Comparison of ENCODE assay signal across 24 cellular contexts in the genomic region with DNA sequence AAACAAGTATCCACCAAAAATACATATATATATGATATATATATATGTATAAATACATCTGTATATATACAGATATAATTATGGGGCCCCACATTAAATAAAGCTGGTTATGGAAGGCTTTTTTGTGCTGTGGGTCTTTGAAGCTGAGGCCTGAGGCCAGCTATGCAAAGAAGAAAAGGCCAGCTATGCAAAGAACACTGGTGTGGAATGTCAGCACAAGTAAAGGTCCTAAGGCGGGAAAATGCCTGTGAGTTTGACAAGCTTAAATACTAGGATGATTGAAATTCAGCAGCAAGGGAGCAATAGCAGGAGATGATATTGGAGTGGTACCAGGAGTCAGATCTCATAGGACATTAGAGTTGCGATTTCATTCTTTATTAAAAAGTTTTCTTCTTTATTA. TPM values are rescaled to one million over a fixed set of nuclear protein-coding genes. Genes with fewer than 3 reads are reported as not detected.
DNase-seq lines count a peak whose midpoint lies in the region; ATAC-seq and TF ChIP-seq lines count a peak whose summit lies in the region.
"Had no signal": no experiment of that assay in that cellular context is flagged by ENCODE, and none has a peak within 500 bp of the region (broad histone marks: within the 10 kb centered on the region; RNA-seq: fewer than 3 reads in every experiment).

No MANE protein-coding gene starts in this region.

- H3K4me3 Mint-ChIP-seq in endodermal cell, result no peak overlapping the region
- H3K4me3 Mint-ChIP-seq: CD8-positive, alpha-beta T cell had no signal

- H3K9me2 ChIP-seq in neural cell (ENCODE audit: insufficient read depth, low read length), result no peaks in the 10 kb centered on the region

- H3K9ac ChIP-seq in endodermal cell (ENCODE audit: extremely low read depth, low read length, poor library complexity, severe bottlenecking) (no peak overlapping the region), neural cell (ENCODE audit: low read length) (no peak overlapping the region)
- H3K9ac ChIP-seq: GM23248 had no signal

- TF ChIP-seq CTCF in endodermal cell (conservative IDR thresholded peaks at IDR 0.05) (no peak), neural cell (IDR thresholded peaks at IDR 0.05; ENCODE audit: poor library complexity, severe bottlenecking) (no peak)

- H3K4me2 ChIP-seq in neural cell (ENCODE audit: low read length), result no peak overlapping the region

- no peak for TF ChIP-seq EP300 in neural cell (conservative IDR thresholded peaks at IDR 0.05; ENCODE audit: poor library complexity, severe bottlenecking)

- no peaks in the 10 kb centered on the region for H3K79me2 ChIP-seq in neural cell (replicated peaks; ENCODE audit: insufficient read depth, low read length)

- no peaks in the 10 kb centered on the region for H3K36me3 Mint-ChIP-seq in endodermal cell (ENCODE audit: low read depth)
- H3K36me3 Mint-ChIP-seq: CD8-positive, alpha-beta T cell had no signal

- H3K4me1 ChIP-seq in endodermal cell (ENCODE audit: control insufficient read depth, insufficient read depth, low read length), result peaks cover 6% of the 10 kb centered on the region
- H3K4me1 ChIP-seq: HAP-1 had no signal

- ATAC-seq in GM18867 (IDR thresholded peaks at IDR 0.05; ENCODE audit: unreplicated experiment) (no peak), HG03175 (IDR thresholded peaks at IDR 0.05; ENCODE audit: unreplicated experiment) (no peak)
- ATAC-seq: CD8-positive, alpha-beta T cell; PC-3; Right ventricle myocardium inferior; SK-N-SH treated with all-trans-retinoic acid at 6 μM for 48 hours had no signal

- no peak overlapping the region for H3K27ac Mint-ChIP-seq in endodermal cell
- H3K27ac Mint-ChIP-seq: CD8-positive, alpha-beta T cell had no signal

- H3K27ac ChIP-seq in endodermal cell (ENCODE audit: low read depth, low read length) (peak overlapping the region; percentile 61), neural cell (ENCODE audit: low read length) (peak overlapping the region; percentile 13)
- H3K27ac ChIP-seq: C4-2B, GM23248 had no signal

- no peaks in the 10 kb centered on the region for H3K27me3 ChIP-seq in endodermal cell (ENCODE audit: control insufficient read depth, insufficient read depth, low read length, poor library complexity, severe bottlenecking)
- no peaks in the 10 kb centered on the region for H3K27me3 ChIP-seq in neural cell (ENCODE audit: insufficient read depth, low read depth, low read length)
- H3K27me3 ChIP-seq: SJCRH30 had no signal

- H2AFZ ChIP-seq in neural cell (ENCODE audit: low read depth, low read length), result no peak overlapping the region
- H2AFZ ChIP-seq: GM23248 had no signal

- H3K27me3 Mint-ChIP-seq in endodermal cell (ENCODE audit: insufficient read depth), result no peaks in the 10 kb centered on the region

- no peaks in the 10 kb centered on the region for H4K20me1 ChIP-seq in neural cell (ENCODE audit: insufficient read depth)

- H3K4me3 ChIP-seq in endodermal cell (ENCODE audit: low read length) (no peak overlapping the region), neural cell (ENCODE audit: low read length) (no peak overlapping the region)
- H3K4me3 ChIP-seq: GM23248, HAP-1 had no signal

- peaks cover 8% of the 10 kb centered on the region for H3K4me1 Mint-ChIP-seq in endodermal cell

- H3K9me3 Mint-ChIP-seq in endodermal cell, result no peaks in the 10 kb centered on the region

- DNase-seq in ELF-1 (ENCODE audit: low read depth, low spot score), result peak; percentile 74
- peak; percentile 66 for DNase-seq in NCI-H1048 (lab: John Stamatoyannopoulos, UW)
- no peak for DNase-seq in endodermal cell
- no peak for DNase-seq in stimulated activated CD4-positive, alpha-beta T cell treated with anti-CD3 and anti-CD28 coated beads, Interleukin-12 subunit alpha, Interleukin-12 subunit beta, amount 100 ng/mL, for 4 hours
- DNase-seq: CD8-positive, alpha-beta T cell; DMS79 treated with DMSO at 0.1 percent for 48 hours; GM23248; KBM-7; MV-4-11; NCI-H146; NCI-H2107; NCI-H446 treated with DMSO at 0.1 percent for 48 hours; PC-3 had no signal

- no peaks in the 10 kb centered on the region for H3K9me3 ChIP-seq in endodermal cell (ENCODE audit: control insufficient read depth, low read length)
- H3K9me3 ChIP-seq in neural cell (ENCODE audit: low read length), result no peaks in the 10 kb centered on the region
- H3K9me3 ChIP-seq: Caco-2, HAP-1, SJCRH30 had no signal

- H3F3A ChIP-seq in neural cell (ENCODE audit: insufficient read depth, low read length, poor library complexity, severe bottlenecking), result peaks cover 3% of the 10 kb centered on the region

- no peak for TF ChIP-seq RAD21 in neural cell (conservative IDR thresholded peaks at IDR 0.05)

- 77 to 92% methylated on average over 2 of the region's 2 CpGs for WGBS in endodermal cell (ENCODE audit: insufficient coverage in 1 of 2, insufficient read length in 1 of 2), 2 experiments

- H3K36me3 ChIP-seq in endodermal cell (ENCODE audit: control insufficient read depth, insufficient read depth, low read length) (no peaks in the 10 kb centered on the region), neural cell (ENCODE audit: insufficient read depth, low read length) (no peaks in the 10 kb centered on the region)
- H3K36me3 ChIP-seq: HAP-1, SJCRH30 had no signal

TF ChIP-seq in neural cell, 6 proteins besides CTCF, POLR2A, EP300 and RAD21:
- TF ChIP-seq, protein P1, sequence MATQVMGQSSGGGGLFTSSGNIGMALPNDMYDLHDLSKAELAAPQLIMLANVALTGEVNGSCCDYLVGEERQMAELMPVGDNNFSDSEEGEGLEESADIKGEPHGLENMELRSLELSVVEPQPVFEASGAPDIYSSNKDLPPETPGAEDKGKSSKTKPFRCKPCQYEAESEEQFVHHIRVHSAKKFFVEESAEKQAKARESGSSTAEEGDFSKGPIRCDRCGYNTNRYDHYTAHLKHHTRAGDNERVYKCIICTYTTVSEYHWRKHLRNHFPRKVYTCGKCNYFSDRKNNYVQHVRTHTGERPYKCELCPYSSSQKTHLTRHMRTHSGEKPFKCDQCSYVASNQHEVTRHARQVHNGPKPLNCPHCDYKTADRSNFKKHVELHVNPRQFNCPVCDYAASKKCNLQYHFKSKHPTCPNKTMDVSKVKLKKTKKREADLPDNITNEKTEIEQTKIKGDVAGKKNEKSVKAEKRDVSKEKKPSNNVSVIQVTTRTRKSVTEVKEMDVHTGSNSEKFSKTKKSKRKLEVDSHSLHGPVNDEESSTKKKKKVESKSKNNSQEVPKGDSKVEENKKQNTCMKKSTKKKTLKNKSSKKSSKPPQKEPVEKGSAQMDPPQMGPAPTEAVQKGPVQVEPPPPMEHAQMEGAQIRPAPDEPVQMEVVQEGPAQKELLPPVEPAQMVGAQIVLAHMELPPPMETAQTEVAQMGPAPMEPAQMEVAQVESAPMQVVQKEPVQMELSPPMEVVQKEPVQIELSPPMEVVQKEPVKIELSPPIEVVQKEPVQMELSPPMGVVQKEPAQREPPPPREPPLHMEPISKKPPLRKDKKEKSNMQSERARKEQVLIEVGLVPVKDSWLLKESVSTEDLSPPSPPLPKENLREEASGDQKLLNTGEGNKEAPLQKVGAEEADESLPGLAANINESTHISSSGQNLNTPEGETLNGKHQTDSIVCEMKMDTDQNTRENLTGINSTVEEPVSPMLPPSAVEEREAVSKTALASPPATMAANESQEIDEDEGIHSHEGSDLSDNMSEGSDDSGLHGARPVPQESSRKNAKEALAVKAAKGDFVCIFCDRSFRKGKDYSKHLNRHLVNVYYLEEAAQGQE (IDR thresholded peaks at IDR 0.05; ENCODE audit: borderline replicate concordance), result no peak
- TF ChIP-seq EZH2 (IDR thresholded peaks at IDR 0.05; ENCODE audit: borderline replicate concordance, insufficient read depth, low read length, poor library complexity, severe bottlenecking), result no peak
- no peak for TF ChIP-seq MXI1 (conservative IDR thresholded peaks at IDR 0.05; ENCODE audit: poor library complexity, severe bottlenecking)
- no peak for TF ChIP-seq TAF1 (IDR thresholded peaks at IDR 0.05; ENCODE audit: low read depth)
- TF ChIP-seq SMC3 (conservative IDR thresholded peaks at IDR 0.05; ENCODE audit: poor library complexity), result no peak
- no peak for TF ChIP-seq POLR2AphosphoS5 (IDR thresholded peaks at IDR 0.05)

RNA-seq across cellular contexts. Expression of gene ADGRF1, which starts 25.2 kb away (rescaled TPM):
- not detected for total RNA-seq in endodermal cell
- polyA plus RNA-seq in endodermal cell (2013, experiment 1 of 2), result not detected
- polyA plus RNA-seq in endodermal cell (2013, experiment 2 of 2), result not detected
- not detected in 2 replicates for polyA plus RNA-seq in neural cell
- 0.12 TPM in 1 of 2 replicates, not detected in the other for polyA minus RNA-seq in neural cell
- total RNA-seq: A673; CD8-positive, alpha-beta T cell; GM23248; LHCN-M2; Right ventricle myocardium inferior; SJCRH30 had no signal
- polyA plus RNA-seq: GM23248 had no signal

Comparison
In these comparisons a context has a peak if more than half of its experiments do, and no peak if none do; other contexts are left out.
1. DNase-seq: peak in ELF-1 (single experiment) and NCI-H1048 (single experiment); none in endodermal cell (single experiment) and stimulated activated CD4-positive, alpha-beta T cell treated with anti-CD3 and anti-CD28 coated beads, Interleukin-12 subunit alpha, Interleukin-12 subunit beta, amount 100 ng/mL, for 4 hours (single experiment).